9 cellular contexts compared by ENCODE assay signal in genomic region chr18:70337139-70337972, GRCh38. TPM values are rescaled to one million over a fixed set of nuclear protein-coding genes. Genes with fewer than 3 reads are reported as not detected.
DNase-seq lines count a peak whose midpoint lies in the region; ATAC-seq, FAIRE-seq and TF ChIP-seq lines count a peak whose summit lies in the region.
"Had no signal": no experiment of that assay in that cellular context is flagged by ENCODE, and none has a peak within 500 bp of the region (broad histone marks: within the 10 kb centered on the region; RNA-seq: fewer than 3 reads in every experiment).

No MANE protein-coding gene starts in this region.

- H3K9me1 ChIP-seq in K562 (ENCODE audit: control insufficient read depth, insufficient read depth, low read length), result no peaks in the 10 kb centered on the region

- H3K27ac Mint-ChIP-seq in activated T-cell treated with anti-CD3 and anti-CD28 coated beads, Interleukin-2, amount 50 U/mL, for 24 hours, result no peak overlapping the region

- no peaks in the 10 kb centered on the region for H3K36me3 Mint-ChIP-seq in activated T-cell treated with anti-CD3 and anti-CD28 coated beads, Interleukin-2, amount 50 U/mL, for 24 hours (ENCODE audit: low read depth)
- H3K36me3 Mint-ChIP-seq: naive B cell had no signal

- H3K4me1 Mint-ChIP-seq in activated T-cell treated with anti-CD3 and anti-CD28 coated beads, Interleukin-2, amount 50 U/mL, for 24 hours (ENCODE audit: low read depth), result no peaks in the 10 kb centered on the region
- H3K4me1 Mint-ChIP-seq: naive B cell had no signal

- no peak overlapping the region for H3K4me3 Mint-ChIP-seq in activated T-cell treated with anti-CD3 and anti-CD28 coated beads, Interleukin-2, amount 50 U/mL, for 24 hours

- ATAC-seq in K562, result peak; percentile 99

- DNase-seq in AG20443 (ENCODE audit: low spot score), result peak; percentile 84
- DNase-seq in HT-29 (ENCODE audit: low spot score), result peak; percentile 68
- DNase-seq in K562 (ENCODE audit: extremely low read depth in 1 of 4, low spot score in 3 of 4), result peak; percentile 28 to 71 (median 50)
- no peak for DNase-seq in activated T-cell treated with anti-CD3 and anti-CD28 coated beads, Interleukin-2, amount 50 U/mL, for 24 hours
- DNase-seq in HuH-7 (ENCODE audit: low spot score), result no peak
- no peak for DNase-seq in DMS153 (lab: John Stamatoyannopoulos, UW)
- no peak for DNase-seq in SKM-1 (lab: John Stamatoyannopoulos, UW; ENCODE audit: unreplicated experiment)
- DNase-seq: naive B cell had no signal

- H3K27me3 Mint-ChIP-seq in activated T-cell treated with anti-CD3 and anti-CD28 coated beads, Interleukin-2, amount 50 U/mL, for 24 hours, result no peaks in the 10 kb centered on the region
- H3K27me3 Mint-ChIP-seq: naive B cell had no signal

- H3K4me1 ChIP-seq in K562 (replicated peaks in 1 of 2; ENCODE audit: control insufficient read depth in 2 of 2, insufficient read depth in 2 of 2, low read length in 2 of 2) (no peaks in the 10 kb centered on the region; a peak in 2 of 5 replicates), liver (ENCODE audit: control insufficient read depth in 4 of 4, insufficient read depth in 4 of 4, low read length in 3 of 4) (peaks cover 0 to 24% (median 11%) of the 10 kb centered on the region in 4 donors)

- in situ Hi-C loops in K562 (cut with MboI), result no loop called here

- no peak for TF ChIP-seq POLR2A in K562 (conservative IDR thresholded peaks at IDR 0.05)

- WGBS in K562 (ENCODE audit: insufficient coverage, low coverage, missing lambda C conversion rate), result 46% methylated on average over 4 of the region's 4 CpGs
- WGBS in liver, result 90% methylated on average over 4 of the region's 4 CpGs

- no peaks in the 10 kb centered on the region for H3K27me3 ChIP-seq in K562 (ENCODE audit: control insufficient read depth in 2 of 2, insufficient read depth in 2 of 2, low read length in 2 of 2)
- H3K27me3 ChIP-seq in liver (ENCODE audit: control insufficient read depth in 4 of 4, insufficient read depth in 4 of 4, low read length in 3 of 4), result no peaks in the 10 kb centered on the region

- no peak for TF ChIP-seq CTCF in K562 (IDR thresholded peaks at IDR 0.05 in 2 of 3, conservative IDR thresholded peaks at IDR 0.05 in 1 of 3; ENCODE audit: insufficient read depth in 2 of 3, low read depth in 1 of 3, low read length in 3 of 3)
- TF ChIP-seq CTCF in liver (IDR thresholded peaks at IDR 0.05; ENCODE audit: low read depth, low read length, missing input control), result no peak

- peak; percentile 93 for FAIRE-seq in K562 (lab: Jason Lieb, UNC)

- H3K79me2 ChIP-seq in K562 (ENCODE audit: control insufficient read depth, insufficient read depth, low read length), result no peaks in the 10 kb centered on the region

- CTCF ChIA-PET in K562 (lab: Yijun Ruan, JAX; ENCODE audit: low intra/inter-chr PET ratio), result no interaction called here

- no peak for TF ChIP-seq EP300 in K562 (IDR thresholded peaks at IDR 0.05; ENCODE audit: low read length)

- TF ChIP-seq RAD21 in K562 (CRISPR knock-in tag; conservative IDR thresholded peaks at IDR 0.05 in 1 of 2, IDR thresholded peaks at IDR 0.05 in 1 of 2), result no peak
- peak; percentile 38 to 40 for TF ChIP-seq RAD21 in liver (IDR thresholded peaks at IDR 0.05)

- no peaks in the 10 kb centered on the region; the same call in 1 of the 2 replicates for H3K9me3 ChIP-seq in K562 (replicated peaks; ENCODE audit: control insufficient read depth, insufficient read depth, low read depth, low read length)
- H3K9me3 ChIP-seq in liver (ENCODE audit: control insufficient read depth in 4 of 4, low read length in 3 of 4), result no peaks in the 10 kb centered on the region

- intact Hi-C loops in K562 (cut with micrococcal nuclease), result no loop called here

- H3K9me3 Mint-ChIP-seq in activated T-cell treated with anti-CD3 and anti-CD28 coated beads, Interleukin-2, amount 50 U/mL, for 24 hours, result peaks cover 6% of the 10 kb centered on the region

- BruUV-seq in K562 (replicated peaks; lab: Mats Ljungman, UMichigan), result no TSS peak

- H3K9ac ChIP-seq in K562 (ENCODE audit: insufficient read depth in 1 of 2, low read depth in 2 of 2, low read length in 2 of 2) (no peak overlapping the region), liver (ENCODE audit: low read depth in 1 of 2, low read length in 2 of 2) (peak overlapping the region in 1 of 2 donors; percentile 36)

- no peak overlapping the region for H3K4me2 ChIP-seq in K562 (ENCODE audit: insufficient read depth, low read length)

- H3K36me3 ChIP-seq in K562 (ENCODE audit: control insufficient read depth, insufficient read depth, low read length), result no peaks in the 10 kb centered on the region
- H3K36me3 ChIP-seq in liver (ENCODE audit: control insufficient read depth in 4 of 4, insufficient read depth in 3 of 4, low read depth in 1 of 4, low read length in 3 of 4), result peaks cover 0 to 9% (median 0%) of the 10 kb centered on the region in 4 donors

- H4K20me1 ChIP-seq in K562 (replicated peaks; ENCODE audit: control insufficient read depth, insufficient read depth, low read length), result no peaks in the 10 kb centered on the region

- H3K27ac ChIP-seq in K562 (ENCODE audit: extremely low read depth, low read depth, low read length), result no peak overlapping the region
- peak overlapping the region in 1 of 2 donors; percentile 84 for H3K27ac ChIP-seq in liver (ENCODE audit: low read depth in 1 of 2, low read length in 2 of 2)

- H3K4me3 ChIP-seq in K562 (no peak overlapping the region), liver (ENCODE audit: low read depth in 1 of 3, low read length in 3 of 3) (peak overlapping the region in 1 of 3 donors; percentile 31)

- POLR2A ChIA-PET in K562 (lab: Yijun Ruan, JAX), result no interaction called here

- H2AFZ ChIP-seq in K562 (ENCODE audit: low read depth, low read length), result no peak overlapping the region

TF ChIP-seq in K562, 482 proteins besides CTCF, POLR2A, EP300 and RAD21 (continues in another document):
- TF ChIP-seq EHMT2 (IDR thresholded peaks at IDR 0.05), result no peak
- no peak for TF ChIP-seq MCM2 (IDR thresholded peaks at IDR 0.05; ENCODE audit: low read depth)
- TF ChIP-seq HMGN3 (IDR thresholded peaks at IDR 0.05; ENCODE audit: borderline replicate concordance, extremely low read depth, insufficient read length, low read depth, low read length), result no peak

TF ChIP-seq in liver, 16 proteins besides CTCF, POLR2A, EP300 and RAD21 (continues in another document):
- TF ChIP-seq REST (IDR thresholded peaks at IDR 0.05), result no peak
- TF ChIP-seq, protein P1, sequence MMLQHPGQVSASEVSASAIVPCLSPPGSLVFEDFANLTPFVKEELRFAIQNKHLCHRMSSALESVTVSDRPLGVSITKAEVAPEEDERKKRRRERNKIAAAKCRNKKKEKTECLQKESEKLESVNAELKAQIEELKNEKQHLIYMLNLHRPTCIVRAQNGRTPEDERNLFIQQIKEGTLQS (IDR thresholded peaks at IDR 0.05), result peak; percentile 45

RNA-seq across cellular contexts. Expression of gene SOCS6, which starts 48.5 kb away (rescaled TPM):
- 18.0 and 21.1 TPM in 2 replicates for total RNA-seq in HT-29 (2014; rRNA removed; shearing (Covaris generic))
- total RNA-seq in K562 (2011; cell fraction: chromatin; rRNA removed; ENCODE audit: low replicate concordance), result 5.4 and 9.7 TPM in 2 replicates
- total RNA-seq in K562 (2011; cell fraction: nucleolus; rRNA removed), result 3.0 and 3.8 TPM in 2 replicates
- 3.7 and 4.3 TPM in 2 replicates for total RNA-seq in K562 (2011; cell fraction: nucleoplasm; rRNA removed)
- 3.2 and 3.3 TPM in 2 replicates for total RNA-seq in K562 (2014; rRNA removed)
- 5.7 and 7.2 TPM in 2 replicates for total RNA-seq in K562 (2014; rRNA removed; fragmentation: Illumina TruSeq; extraction: Trizol)
- 7.1 and 7.5 TPM in 2 replicates for total RNA-seq in K562 (2015; rRNA removed; fragmentation: Illumina TruSeq; extraction: Trizol)
- 5.8 and 6.6 TPM in 2 replicates for total RNA-seq in K562 (2021)
- polyA plus RNA-seq in K562 (2011; rRNA removed), result 5.0 and 5.6 TPM in 2 replicates
- 3.5 and 4.0 TPM in 2 replicates for polyA plus RNA-seq in K562 (2011; cell fraction: cytosol; rRNA removed)
- 3.0 and 4.3 TPM in 2 replicates for polyA plus RNA-seq in K562 (2011; cell fraction: nucleus; rRNA removed)
- 3.9 and 4.4 TPM in 2 replicates for polyA plus RNA-seq in K562 (2012)
- polyA plus RNA-seq in K562 (2014; fragmentation: Illumina TruSeq; extraction: Trizol), result 5.2 and 6.1 TPM in 2 replicates
- 1 to 10 TPM; 2.5 to 3.4 TPM for polyA plus RNA-seq in K562 (2014; fragmentation: Nextera tagmentation; extraction: Ambion mirVana)
- 3.4 and 3.9 TPM in 2 replicates for polyA plus RNA-seq in K562 (2014; rRNA removed)
- 11.2 and 14.2 TPM in 2 replicates for polyA minus RNA-seq in K562 (2011; rRNA and poly(A)+ RNA removed)
- 5.0 and 8.2 TPM in 2 replicates for polyA minus RNA-seq in K562 (2011; cell fraction: cytosol; rRNA and poly(A)+ RNA removed)
- 3.6 and 8.1 TPM in 2 replicates for polyA minus RNA-seq in K562 (2011; cell fraction: nucleus; rRNA and poly(A)+ RNA removed)
- total RNA-seq in liver, result 10 to 100 TPM; 10.4 to 30.1 TPM
- 1 to 10 TPM; 5.5 to 6.9 TPM for polyA plus RNA-seq in liver

Comparison
In these comparisons a context has a peak if more than half of its experiments do, and no peak if none do; other contexts are left out.
1. DNase-seq: peak in AG20443 (single experiment), HT-29 (single experiment) and K562 (4 of 4); none in activated T-cell treated with anti-CD3 and anti-CD28 coated beads, Interleukin-2, amount 50 U/mL, for 24 hours (single experiment), HuH-7 (single experiment), DMS153 (single experiment) and SKM-1 (single experiment).